In the genomic region with DNA sequence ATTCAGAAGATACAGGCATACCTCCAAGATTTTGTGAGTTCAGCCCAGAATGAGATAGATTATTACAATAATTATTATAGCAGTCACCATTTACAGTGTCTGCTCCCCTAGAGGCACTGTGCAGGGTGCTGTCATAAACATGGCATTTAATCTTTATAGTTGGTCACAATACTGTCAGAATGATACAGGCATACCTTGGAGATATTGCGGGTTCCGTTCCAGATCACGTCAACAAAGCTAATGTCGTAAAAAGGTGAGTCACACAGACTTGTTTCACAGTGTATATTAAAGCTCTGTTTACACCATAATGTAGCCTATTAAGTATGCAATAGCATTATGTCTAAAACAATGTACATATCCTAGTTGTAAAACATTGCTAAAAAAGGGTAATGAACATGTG, we compare ENCODE assay signal across 14 cellular contexts. TPM values are rescaled to one million over a fixed set of nuclear protein-coding genes. Genes with fewer than 3 reads are reported as not detected.
DNase-seq lines count a peak whose midpoint lies in the region; ATAC-seq and TF ChIP-seq lines count a peak whose summit lies in the region.
"Had no signal": no experiment of that assay in that cellular context is flagged by ENCODE, and none has a peak within 500 bp of the region (broad histone marks: within the 10 kb centered on the region; RNA-seq: fewer than 3 reads in every experiment).

No MANE protein-coding gene starts in this region.

- TF ChIP-seq POLR2A in HCT116 (IDR thresholded peaks at IDR 0.05; ENCODE audit: borderline replicate concordance, extremely low read depth, insufficient read depth, insufficient read length), result no peak

- DNase-seq in EH (ENCODE audit: low read depth), result peak; percentile 34
- no peak for DNase-seq in HCT116 (ENCODE audit: low read depth, low spot score)
- peak; percentile 61 for DNase-seq in M059J (ENCODE audit: low read depth)
- DNase-seq in left colon, result no peak
- DNase-seq in iPS-NIHi7 (ENCODE audit: extremely low spot score), result no peak
- no peak for DNase-seq in activated CD4-positive, alpha-beta T cell treated with anti-CD3 and anti-CD28 coated beads, Interleukin-2, amount 10 ng/mL, durations not matched to agents 7 days and 5 days
- DNase-seq: 8988T; AML-193; CD4-positive, CD25-positive, alpha-beta regulatory T cell; DMS53; HCEC 1CT had no signal

- no peaks in the 10 kb centered on the region for H3K4me1 ChIP-seq in HCT116 (ENCODE audit: control insufficient read depth in 1 of 2, insufficient read depth in 2 of 2, low read length in 2 of 2)
- H3K4me1 ChIP-seq: BLaER1 had no signal

- no TSS peak for BruUV-seq in HCT116 (replicated peaks; lab: Mats Ljungman, UMichigan)

- H4K20me1 ChIP-seq in HCT116 (ENCODE audit: insufficient read depth), result no peaks in the 10 kb centered on the region
- H4K20me1 ChIP-seq: BLaER1 had no signal

- no peak overlapping the region for H3K9ac ChIP-seq in HCT116 (ENCODE audit: low read length)
- H3K9ac ChIP-seq: BLaER1 had no signal

- no peak for TF ChIP-seq CTCF in HCT116 (IDR thresholded peaks at IDR 0.05 in 2 of 3, conservative IDR thresholded peaks at IDR 0.05 in 1 of 3; ENCODE audit: borderline replicate concordance in 1 of 3, insufficient read depth in 1 of 3, low read depth in 2 of 3, low read length in 2 of 3)

- H3K27me3 ChIP-seq in HCT116 (ENCODE audit: insufficient read depth, low read length), result no peaks in the 10 kb centered on the region
- H3K27me3 ChIP-seq: BLaER1 had no signal

- H3K27ac Mint-ChIP-seq in activated CD4-positive, alpha-beta T cell treated with anti-CD3 and anti-CD28 coated beads, Interleukin-2, amount 10 ng/mL, durations not matched to agents 7 days and 5 days, result no peak overlapping the region
- H3K27ac Mint-ChIP-seq: CD4-positive, CD25-positive, alpha-beta regulatory T cell had no signal

- H2AFZ ChIP-seq in HCT116 (ENCODE audit: low read depth, low read length, poor library complexity, severe bottlenecking), result no peak overlapping the region

- no peaks in the 10 kb centered on the region; a peak in 1 of 4 replicates for H3K9me3 ChIP-seq in HCT116 (ENCODE audit: control insufficient read depth in 1 of 2, insufficient read depth in 1 of 2, low read depth in 1 of 2, low read length in 2 of 2)

- no peaks in the 10 kb centered on the region; a peak in 1 of 4 replicates for H3K36me3 ChIP-seq in HCT116 (ENCODE audit: control insufficient read depth in 1 of 2, insufficient read depth in 2 of 2, low read length in 2 of 2)

- ATAC-seq in HCT116 (peak; percentile 25; the same call in 1 of the 2 replicates), left colon (peak; percentile 25), GM18517 (IDR thresholded peaks at IDR 0.05; ENCODE audit: unreplicated experiment) (no peak)
- ATAC-seq: HepG2 had no signal

- RAD21 ChIA-PET in HCT116 (lab: Charles Lee; ENCODE audit: low non-redundant PET in 1 of 2, low total read pairs in 2 of 2, uncharacterized antibody in 2 of 2, unreplicated experiment in 2 of 2), result no interaction called here

- TF ChIP-seq RAD21 in HCT116 (IDR thresholded peaks at IDR 0.05; ENCODE audit: low read depth), result no peak

- H3K4me1 Mint-ChIP-seq in activated CD4-positive, alpha-beta T cell treated with anti-CD3 and anti-CD28 coated beads, Interleukin-2, amount 10 ng/mL, durations not matched to agents 7 days and 5 days, result no peaks in the 10 kb centered on the region

- H3K4me3 ChIP-seq in HCT116 (replicated peaks in 1 of 2; ENCODE audit: low read depth in 1 of 2, low read length in 2 of 2), result no peak overlapping the region
- H3K4me3 ChIP-seq: BLaER1 had no signal

- POLR2A ChIA-PET in HCT116 (lab: Charles Lee), result no interaction called here
- POLR2A ChIA-PET in activated CD4-positive, alpha-beta T cell treated with anti-CD3 and anti-CD28 coated beads, Interleukin-2, amount 10 ng/mL, durations not matched to agents 7 days and 5 days (lab: Charles Lee), result no interaction called here

- H3K36me3 Mint-ChIP-seq in activated CD4-positive, alpha-beta T cell treated with anti-CD3 and anti-CD28 coated beads, Interleukin-2, amount 10 ng/mL, durations not matched to agents 7 days and 5 days (ENCODE audit: low read depth), result peaks cover 10% of the 10 kb centered on the region

- H3K4me3 Mint-ChIP-seq in activated CD4-positive, alpha-beta T cell treated with anti-CD3 and anti-CD28 coated beads, Interleukin-2, amount 10 ng/mL, durations not matched to agents 7 days and 5 days, result no peak overlapping the region
- H3K4me3 Mint-ChIP-seq: CD4-positive, CD25-positive, alpha-beta regulatory T cell had no signal

- no peak overlapping the region for H3K27ac ChIP-seq in HCT116 (ENCODE audit: low read depth, low read length)
- H3K27ac ChIP-seq: BLaER1 had no signal

- H3K9me2 ChIP-seq in HCT116 (ENCODE audit: insufficient read depth), result no peaks in the 10 kb centered on the region

- no peaks in the 10 kb centered on the region; the same call in 1 of the 2 replicates for H3K79me2 ChIP-seq in HCT116 (ENCODE audit: insufficient read depth, low read length)

- H3K4me2 ChIP-seq in HCT116 (ENCODE audit: low read length), result no peak overlapping the region
- H3K4me2 ChIP-seq: BLaER1 had no signal

- CTCF ChIA-PET in HCT116 (lab: Charles Lee), result no interaction called here
- CTCF ChIA-PET in activated CD4-positive, alpha-beta T cell treated with anti-CD3 and anti-CD28 coated beads, Interleukin-2, amount 10 ng/mL, durations not matched to agents 7 days and 5 days (lab: Charles Lee), result no interaction called here

- intact Hi-C loops in HCT116 (cut with micrococcal nuclease) (no loop called here), left colon (cut with DNase I, micrococcal nuclease) (no loop called here)

- H3K9me3 Mint-ChIP-seq in activated CD4-positive, alpha-beta T cell treated with anti-CD3 and anti-CD28 coated beads, Interleukin-2, amount 10 ng/mL, durations not matched to agents 7 days and 5 days, result peaks cover 7% of the 10 kb centered on the region

- H3K27me3 Mint-ChIP-seq in activated CD4-positive, alpha-beta T cell treated with anti-CD3 and anti-CD28 coated beads, Interleukin-2, amount 10 ng/mL, durations not matched to agents 7 days and 5 days, result no peaks in the 10 kb centered on the region
- H3K27me3 Mint-ChIP-seq: CD4-positive, CD25-positive, alpha-beta regulatory T cell had no signal

TF ChIP-seq in HCT116, 20 proteins besides CTCF, POLR2A, EP300 and RAD21:
- TF ChIP-seq TCF7L2 (IDR thresholded peaks at IDR 0.05; ENCODE audit: borderline replicate concordance, extremely low read depth, insufficient read depth, insufficient read length) (no peak), EGR1 (IDR thresholded peaks at IDR 0.05; ENCODE audit: low read depth) (no peak), EZH2phosphoT487 (IDR thresholded peaks at IDR 0.05; ENCODE audit: borderline replicate concordance) (no peak), YY1 (IDR thresholded peaks at IDR 0.05; ENCODE audit: extremely low read depth, insufficient replicate concordance, low read depth, low read length) (no peak), ZFX (IDR thresholded peaks at IDR 0.05) (no peak)
- TF ChIP-seq, protein P1, sequence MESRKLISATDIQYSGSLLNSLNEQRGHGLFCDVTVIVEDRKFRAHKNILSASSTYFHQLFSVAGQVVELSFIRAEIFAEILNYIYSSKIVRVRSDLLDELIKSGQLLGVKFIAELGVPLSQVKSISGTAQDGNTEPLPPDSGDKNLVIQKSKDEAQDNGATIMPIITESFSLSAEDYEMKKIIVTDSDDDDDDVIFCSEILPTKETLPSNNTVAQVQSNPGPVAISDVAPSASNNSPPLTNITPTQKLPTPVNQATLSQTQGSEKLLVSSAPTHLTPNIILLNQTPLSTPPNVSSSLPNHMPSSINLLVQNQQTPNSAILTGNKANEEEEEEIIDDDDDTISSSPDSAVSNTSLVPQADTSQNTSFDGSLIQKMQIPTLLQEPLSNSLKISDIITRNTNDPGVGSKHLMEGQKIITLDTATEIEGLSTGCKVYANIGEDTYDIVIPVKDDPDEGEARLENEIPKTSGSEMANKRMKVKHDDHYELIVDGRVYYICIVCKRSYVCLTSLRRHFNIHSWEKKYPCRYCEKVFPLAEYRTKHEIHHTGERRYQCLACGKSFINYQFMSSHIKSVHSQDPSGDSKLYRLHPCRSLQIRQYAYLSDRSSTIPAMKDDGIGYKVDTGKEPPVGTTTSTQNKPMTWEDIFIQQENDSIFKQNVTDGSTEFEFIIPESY (IDR thresholded peaks at IDR 0.05; ENCODE audit: extremely low read depth, insufficient replicate concordance, low read length), result no peak
- TF ChIP-seq, protein P2, sequence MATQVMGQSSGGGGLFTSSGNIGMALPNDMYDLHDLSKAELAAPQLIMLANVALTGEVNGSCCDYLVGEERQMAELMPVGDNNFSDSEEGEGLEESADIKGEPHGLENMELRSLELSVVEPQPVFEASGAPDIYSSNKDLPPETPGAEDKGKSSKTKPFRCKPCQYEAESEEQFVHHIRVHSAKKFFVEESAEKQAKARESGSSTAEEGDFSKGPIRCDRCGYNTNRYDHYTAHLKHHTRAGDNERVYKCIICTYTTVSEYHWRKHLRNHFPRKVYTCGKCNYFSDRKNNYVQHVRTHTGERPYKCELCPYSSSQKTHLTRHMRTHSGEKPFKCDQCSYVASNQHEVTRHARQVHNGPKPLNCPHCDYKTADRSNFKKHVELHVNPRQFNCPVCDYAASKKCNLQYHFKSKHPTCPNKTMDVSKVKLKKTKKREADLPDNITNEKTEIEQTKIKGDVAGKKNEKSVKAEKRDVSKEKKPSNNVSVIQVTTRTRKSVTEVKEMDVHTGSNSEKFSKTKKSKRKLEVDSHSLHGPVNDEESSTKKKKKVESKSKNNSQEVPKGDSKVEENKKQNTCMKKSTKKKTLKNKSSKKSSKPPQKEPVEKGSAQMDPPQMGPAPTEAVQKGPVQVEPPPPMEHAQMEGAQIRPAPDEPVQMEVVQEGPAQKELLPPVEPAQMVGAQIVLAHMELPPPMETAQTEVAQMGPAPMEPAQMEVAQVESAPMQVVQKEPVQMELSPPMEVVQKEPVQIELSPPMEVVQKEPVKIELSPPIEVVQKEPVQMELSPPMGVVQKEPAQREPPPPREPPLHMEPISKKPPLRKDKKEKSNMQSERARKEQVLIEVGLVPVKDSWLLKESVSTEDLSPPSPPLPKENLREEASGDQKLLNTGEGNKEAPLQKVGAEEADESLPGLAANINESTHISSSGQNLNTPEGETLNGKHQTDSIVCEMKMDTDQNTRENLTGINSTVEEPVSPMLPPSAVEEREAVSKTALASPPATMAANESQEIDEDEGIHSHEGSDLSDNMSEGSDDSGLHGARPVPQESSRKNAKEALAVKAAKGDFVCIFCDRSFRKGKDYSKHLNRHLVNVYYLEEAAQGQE (IDR thresholded peaks at IDR 0.05; ENCODE audit: low read depth), result no peak

RNA-seq across cellular contexts. Expression of a gene that starts 45.6 kb away (rescaled TPM):
- total RNA-seq in HCT116 (2021; ENCODE audit: unreplicated experiment) (12.0 TPM), left colon (1 to 10 TPM; 3.2 to 3.5 TPM)
- 2.7 and 4.3 TPM in 2 replicates for polyA plus RNA-seq in HCT116 (2012)
- total RNA-seq in M059J (2014; rRNA removed; shearing (Covaris generic)), result 5.6 and 5.7 TPM in 2 replicates
- 1 to 10 TPM; 6.5 to 7.4 TPM for total RNA-seq in activated CD4-positive, alpha-beta T cell treated with anti-CD3 and anti-CD28 coated beads, Interleukin-2, amount 10 ng/mL, durations not matched to agents 7 days and 5 days

RNA-seq across cellular contexts. Expression of a gene that starts 45.8 kb away (rescaled TPM):
- total RNA-seq in HCT116 (2021; ENCODE audit: unreplicated experiment) (43.1 TPM), left colon (10 to 100 TPM; 19.0 to 25.6 TPM)
- 27.2 and 33.8 TPM in 2 replicates for polyA plus RNA-seq in HCT116 (2012)
- 13.9 and 19.7 TPM in 2 replicates for total RNA-seq in M059J (2014; rRNA removed; shearing (Covaris generic))
- total RNA-seq in activated CD4-positive, alpha-beta T cell treated with anti-CD3 and anti-CD28 coated beads, Interleukin-2, amount 10 ng/mL, durations not matched to agents 7 days and 5 days, result 10 to 100 TPM; 52.3 to 52.5 TPM

Comparison
In these comparisons a context has a peak if more than half of its experiments do, and no peak if none do; other contexts are left out.
1. DNase-seq: peak in EH (single experiment) and M059J (single experiment); none in HCT116 (single experiment), left colon (0 of 2), iPS-NIHi7 (single experiment) and activated CD4-positive, alpha-beta T cell treated with anti-CD3 and anti-CD28 coated beads, Interleukin-2, amount 10 ng/mL, durations not matched to agents 7 days and 5 days (single experiment).